23 cellular contexts compared by ENCODE assay signal in genomic region chr3:45032113-45032512, GRCh38. TPM values are rescaled to one million over a fixed set of nuclear protein-coding genes. Genes with fewer than 3 reads are reported as not detected.
DNase-seq lines count a peak whose midpoint lies in the region; ATAC-seq and TF ChIP-seq lines count a peak whose summit lies in the region.
"Had no signal": no experiment of that assay in that cellular context is flagged by ENCODE, and none has a peak within 500 bp of the region (broad histone marks: within the 10 kb centered on the region; RNA-seq: fewer than 3 reads in every experiment).

No MANE protein-coding gene starts in this region.

- ATAC-seq in activated CD4-positive, alpha-beta T cell treated with anti-CD3 and anti-CD28 coated beads for 36 hours = no peak
- ATAC-seq: GM12878, HCT116 had no signal

- H2AFZ ChIP-seq in osteoblast (ENCODE audit: low read length) = no peak overlapping the region
- H2AFZ ChIP-seq: GM23248 had no signal

- H3K36me3 ChIP-seq in HEK293 (ENCODE audit: control insufficient read depth in 2 of 2, insufficient read depth in 1 of 2, low read length in 2 of 2) (no peaks in the 10 kb centered on the region), osteoblast (ENCODE audit: insufficient read depth, low read length) (no peaks in the 10 kb centered on the region)
- H3K36me3 ChIP-seq: BE2C; BLaER1 treated with 17β-estradiol and CSF1 and Interleukin-3, amounts not matched to agents 10 nM and 100 nM had no signal

- CTCF ChIA-PET in activated CD4-positive, alpha-beta T cell treated with anti-CD3 and anti-CD28 coated beads for 36 hours (lab: Charles Lee) = no interaction called here
- CTCF ChIA-PET in HEK293 (lab: Yijun Ruan, JAX) = interaction anchor here (0.7 kb wide), 1 partner anchor 175 kb away, joined by 3 read pairs; no protein-coding TSS in a partner anchor

- no peaks in the 10 kb centered on the region for H3K27me3 ChIP-seq in osteoblast (ENCODE audit: insufficient read depth, low read length)
- H3K27me3 ChIP-seq: BE2C had no signal

- H4K20me1 ChIP-seq in osteoblast (ENCODE audit: insufficient read depth, low read length) = no peaks in the 10 kb centered on the region

- H3K4me1 Mint-ChIP-seq in activated CD4-positive, alpha-beta T cell treated with anti-CD3 and anti-CD28 coated beads, Interleukin-2, amount 10 ng/mL, durations not matched to agents 24 days and 14 days = peaks cover 19% of the 10 kb centered on the region
- peaks cover 21% of the 10 kb centered on the region for H3K4me1 Mint-ChIP-seq in activated CD4-positive, alpha-beta T cell treated with anti-CD3 and anti-CD28 coated beads for 36 hours
- H3K4me1 Mint-ChIP-seq in dendritic cell treated with granulocyte-macrophage colony-stimulating factor and Interleukin-4, amounts not matched to agents 40 ng/mL and 50 ng/mL, for 4 days (ENCODE audit: low read depth) = peaks cover 74% of the 10 kb centered on the region

- H3K27ac ChIP-seq in HEK293 (ENCODE audit: extremely low read depth, low read depth, low read length) (no peak overlapping the region), osteoblast (ENCODE audit: low read depth, low read length) (no peak overlapping the region)
- H3K27ac ChIP-seq: 22Rv1; BLaER1 treated with 17β-estradiol and CSF1 and Interleukin-3, amounts not matched to agents 10 nM and 100 nM; GM23248 had no signal

- no peaks in the 10 kb centered on the region for H3K4me1 ChIP-seq in HEK293 (ENCODE audit: control insufficient read depth, insufficient read depth, low read length)
- peaks cover 22% of the 10 kb centered on the region for H3K4me1 ChIP-seq in osteoblast (ENCODE audit: insufficient read depth, low read length)
- H3K4me1 ChIP-seq: BE2C had no signal

- no peak overlapping the region for H3K4me3 Mint-ChIP-seq in activated CD4-positive, alpha-beta T cell treated with anti-CD3 and anti-CD28 coated beads, Interleukin-2, amount 10 ng/mL, durations not matched to agents 24 days and 14 days
- H3K4me3 Mint-ChIP-seq in activated CD4-positive, alpha-beta T cell treated with anti-CD3 and anti-CD28 coated beads for 36 hours = no peak overlapping the region
- H3K4me3 Mint-ChIP-seq in dendritic cell treated with granulocyte-macrophage colony-stimulating factor and Interleukin-4, amounts not matched to agents 40 ng/mL and 50 ng/mL, for 4 days = no peak overlapping the region
- H3K4me3 Mint-ChIP-seq: CD14-positive monocyte; CD4-positive, alpha-beta T cell; CD8-positive, alpha-beta memory T cell; H9; HFFc6 had no signal

- no peak for DNase-seq in activated CD4-positive, alpha-beta T cell treated with anti-CD3 and anti-CD28 coated beads, Interleukin-2, amount 10 ng/mL, durations not matched to agents 24 days and 14 days
- no peak for DNase-seq in activated CD4-positive, alpha-beta T cell treated with anti-CD3 and anti-CD28 coated beads for 36 hours
- peak; percentile 37 for DNase-seq in osteoblast (ENCODE audit: insufficient read length, low spot score, missing footprints)
- no peak for DNase-seq in AML-193 (lab: John Stamatoyannopoulos, UW)
- DNase-seq in NK-92 (lab: John Stamatoyannopoulos, UW; ENCODE audit: unreplicated experiment) = no peak
- no peak for DNase-seq in cardiac septum (ENCODE audit: low spot score)
- DNase-seq: BE2C; CD4-positive, alpha-beta T cell; CD8-positive, alpha-beta memory T cell; DMS 273 treated with DMSO at 0.1 percent for 48 hours; DMS79; EL; GDM1; GM23248; H9; HFFc6 had no signal

- POLR2A ChIA-PET in activated CD4-positive, alpha-beta T cell treated with anti-CD3 and anti-CD28 coated beads for 36 hours (lab: Charles Lee) = no interaction called here
- POLR2A ChIA-PET in HEK293 (lab: Yijun Ruan, JAX) = no interaction called here

- no peak overlapping the region for H3K4me2 ChIP-seq in osteoblast (ENCODE audit: insufficient read depth, low read length)

- H3K4me3 ChIP-seq in HEK293 (ENCODE audit: low read depth, low read length) (no peak overlapping the region), osteoblast (ENCODE audit: insufficient read depth, low read length) (no peak overlapping the region)
- H3K4me3 ChIP-seq: BLaER1 treated with 17β-estradiol and CSF1 and Interleukin-3, amounts not matched to agents 10 nM and 100 nM; GM12878; GM23248 had no signal

- intact Hi-C loops in activated CD4-positive, alpha-beta T cell treated with anti-CD3 and anti-CD28 coated beads, Interleukin-2, amount 10 ng/mL, durations not matched to agents 24 days and 14 days (cut with micrococcal nuclease) = no loop called here
- intact Hi-C loops in activated CD4-positive, alpha-beta T cell treated with anti-CD3 and anti-CD28 coated beads for 36 hours (cut with DNase I, micrococcal nuclease) = loop anchor here in 1 of 2 experiments (10.0 kb wide), 1 partner anchor 497 kb away; no protein-coding TSS in a partner anchor
- intact Hi-C loops in dendritic cell treated with granulocyte-macrophage colony-stimulating factor and Interleukin-4, amounts not matched to agents 40 ng/mL and 50 ng/mL, for 4 days (cut with micrococcal nuclease) = loop anchor here (10.0 kb wide), 1 partner anchor 633 kb away; no protein-coding TSS in a partner anchor
- intact Hi-C loops in cardiac septum (cut with DNase I) = loop anchor here (10.0 kb wide), 1 partner anchor 623 kb away; no protein-coding TSS in a partner anchor

- TF ChIP-seq CTCF in HEK293 (tag by site-specific recombination; IDR thresholded peaks at IDR 0.05) (no peak), osteoblast (IDR thresholded peaks at IDR 0.05; ENCODE audit: extremely low read depth, low read depth, low read length) (no peak)

- H3K36me3 Mint-ChIP-seq in activated CD4-positive, alpha-beta T cell treated with anti-CD3 and anti-CD28 coated beads, Interleukin-2, amount 10 ng/mL, durations not matched to agents 24 days and 14 days (ENCODE audit: low read depth) = no peaks in the 10 kb centered on the region
- H3K36me3 Mint-ChIP-seq in activated CD4-positive, alpha-beta T cell treated with anti-CD3 and anti-CD28 coated beads for 36 hours (ENCODE audit: low read depth) = no peaks in the 10 kb centered on the region
- H3K36me3 Mint-ChIP-seq in dendritic cell treated with granulocyte-macrophage colony-stimulating factor and Interleukin-4, amounts not matched to agents 40 ng/mL and 50 ng/mL, for 4 days (ENCODE audit: low read depth) = no peaks in the 10 kb centered on the region

- H3K27me3 Mint-ChIP-seq in activated CD4-positive, alpha-beta T cell treated with anti-CD3 and anti-CD28 coated beads, Interleukin-2, amount 10 ng/mL, durations not matched to agents 24 days and 14 days = peaks cover 22% of the 10 kb centered on the region
- H3K27me3 Mint-ChIP-seq in activated CD4-positive, alpha-beta T cell treated with anti-CD3 and anti-CD28 coated beads for 36 hours = peaks cover 13% of the 10 kb centered on the region
- H3K27me3 Mint-ChIP-seq in dendritic cell treated with granulocyte-macrophage colony-stimulating factor and Interleukin-4, amounts not matched to agents 40 ng/mL and 50 ng/mL, for 4 days = peaks cover 2% of the 10 kb centered on the region

- H3K9me3 ChIP-seq in HEK293 (ENCODE audit: control insufficient read depth, insufficient read depth, low read depth, low read length) (no peaks in the 10 kb centered on the region), osteoblast (ENCODE audit: low read depth, low read length) (no peaks in the 10 kb centered on the region)
- H3K9me3 ChIP-seq: BE2C; BLaER1 treated with 17β-estradiol and CSF1 and Interleukin-3, amounts not matched to agents 10 nM and 100 nM had no signal

- H3K9me3 Mint-ChIP-seq in activated CD4-positive, alpha-beta T cell treated with anti-CD3 and anti-CD28 coated beads, Interleukin-2, amount 10 ng/mL, durations not matched to agents 24 days and 14 days = no peaks in the 10 kb centered on the region
- H3K9me3 Mint-ChIP-seq in activated CD4-positive, alpha-beta T cell treated with anti-CD3 and anti-CD28 coated beads for 36 hours (ENCODE audit: low read depth) = no peaks in the 10 kb centered on the region
- no peaks in the 10 kb centered on the region for H3K9me3 Mint-ChIP-seq in dendritic cell treated with granulocyte-macrophage colony-stimulating factor and Interleukin-4, amounts not matched to agents 40 ng/mL and 50 ng/mL, for 4 days
- H3K9me3 Mint-ChIP-seq: CD4-positive, alpha-beta T cell; CD8-positive, alpha-beta memory T cell; HFFc6 had no signal

- H3K79me2 ChIP-seq in osteoblast (ENCODE audit: insufficient read depth, low read length) = no peaks in the 10 kb centered on the region

- H3K27ac Mint-ChIP-seq in activated CD4-positive, alpha-beta T cell treated with anti-CD3 and anti-CD28 coated beads, Interleukin-2, amount 10 ng/mL, durations not matched to agents 24 days and 14 days = peak overlapping the region; percentile 6
- no peak overlapping the region for H3K27ac Mint-ChIP-seq in activated CD4-positive, alpha-beta T cell treated with anti-CD3 and anti-CD28 coated beads for 36 hours
- peak overlapping the region; percentile 26 for H3K27ac Mint-ChIP-seq in dendritic cell treated with granulocyte-macrophage colony-stimulating factor and Interleukin-4, amounts not matched to agents 40 ng/mL and 50 ng/mL, for 4 days
- H3K27ac Mint-ChIP-seq: CD4-positive, alpha-beta T cell; CD8-positive, alpha-beta memory T cell; H9; HFFc6 had no signal

TF ChIP-seq in HEK293, 187 proteins besides CTCF, POLR2A, EP300 and RAD21:
- peak; percentile 51 for TF ChIP-seq SCRT2 (tag by site-specific recombination; IDR thresholded peaks at IDR 0.05)
- TF ChIP-seq ZNF623 (tag by site-specific recombination; IDR thresholded peaks at IDR 0.05) = peak; percentile 90
- TF ChIP-seq ZBTB7A (tag by site-specific recombination; IDR thresholded peaks at IDR 0.05; ENCODE audit: low read depth) = no peak

RNA-seq across cellular contexts. Expression of gene CLEC3B, which starts 6.0 kb away (rescaled TPM):
- total RNA-seq in activated CD4-positive, alpha-beta T cell treated with anti-CD3 and anti-CD28 coated beads, Interleukin-2, amount 10 ng/mL, durations not matched to agents 24 days and 14 days = not detected in 2 replicates
- total RNA-seq in activated CD4-positive, alpha-beta T cell treated with anti-CD3 and anti-CD28 coated beads for 36 hours = not detected
- total RNA-seq in osteoblast (48.9 and 52.5 TPM in 2 replicates), cardiac septum (77.1 TPM)
- total RNA-seq: H9 had no signal

RNA-seq across cellular contexts. Expression of gene EXOSC7, which starts 56.1 kb away (rescaled TPM):
- total RNA-seq in activated CD4-positive, alpha-beta T cell treated with anti-CD3 and anti-CD28 coated beads, Interleukin-2, amount 10 ng/mL, durations not matched to agents 24 days and 14 days = 95.5 and 97.9 TPM in 2 replicates
- total RNA-seq in activated CD4-positive, alpha-beta T cell treated with anti-CD3 and anti-CD28 coated beads for 36 hours = 10 to 100 TPM; 42.7 to 70.7 TPM
- 25.0 and 31.8 TPM in 2 replicates for total RNA-seq in osteoblast
- 29.6 TPM for total RNA-seq in cardiac septum

RNA-seq across cellular contexts. Expression of gene ZDHHC3, which starts 56.1 kb away (rescaled TPM):
- 42.0 and 46.2 TPM in 2 replicates for total RNA-seq in activated CD4-positive, alpha-beta T cell treated with anti-CD3 and anti-CD28 coated beads, Interleukin-2, amount 10 ng/mL, durations not matched to agents 24 days and 14 days
- total RNA-seq in activated CD4-positive, alpha-beta T cell treated with anti-CD3 and anti-CD28 coated beads for 36 hours = 10 to 100 TPM; 31.9 to 32.9 TPM
- 61.2 and 62.5 TPM in 2 replicates for total RNA-seq in osteoblast
- 43.8 TPM for total RNA-seq in cardiac septum

Comparison
In these comparisons a context has a peak if more than half of its experiments do, and no peak if none do; other contexts are left out.
1. RNA of gene CLEC3B, which starts 6.0 kb away (total RNA-seq): 77.1 TPM in cardiac septum (single experiment) and 48.9 to 52.5 TPM in osteoblast; not detected in activated CD4-positive, alpha-beta T cell treated with anti-CD3 and anti-CD28 coated beads, Interleukin-2, amount 10 ng/mL, durations not matched to agents 24 days and 14 days and not detected in activated CD4-positive, alpha-beta T cell treated with anti-CD3 and anti-CD28 coated beads for 36 hours; every median in the first group is over 10 times any median in the second.